10 cellular contexts compared by ENCODE assay signal in the genomic region with DNA sequence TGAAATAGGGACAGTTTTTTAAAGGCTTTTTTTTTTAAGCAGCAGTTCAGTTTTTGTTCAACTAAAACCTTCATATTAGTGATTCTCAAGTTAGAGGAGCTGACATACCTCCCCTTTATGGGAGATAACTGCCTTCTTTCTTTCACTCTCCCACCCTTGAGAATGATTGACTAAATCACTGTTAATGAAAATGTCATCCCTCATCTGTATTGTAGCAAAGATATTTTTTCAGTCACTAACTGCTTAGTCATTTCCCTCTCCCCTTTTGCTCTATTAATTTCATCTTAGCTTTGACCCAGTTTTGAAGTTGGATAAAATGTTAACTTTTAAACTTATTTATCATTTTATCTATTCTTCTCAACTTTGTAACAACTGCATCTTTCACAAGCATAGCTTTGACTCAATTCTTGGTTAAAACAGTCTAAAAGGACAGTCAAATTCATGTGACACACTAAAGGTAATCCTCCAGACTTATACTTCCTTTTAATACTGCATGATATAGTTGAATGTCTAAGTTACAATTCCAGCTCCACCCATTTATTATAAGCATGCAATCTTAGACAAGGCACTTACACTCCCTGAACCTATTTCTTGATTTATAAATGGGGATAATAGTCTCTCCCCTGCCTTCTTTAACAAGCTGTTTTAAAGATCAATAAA. TPM values are rescaled to one million over a fixed set of nuclear protein-coding genes. Genes with fewer than 3 reads are reported as not detected.
A peak's percentile ranks its signal among the peaks of the same experiment; 100 is the strongest.
DNase-seq lines count a peak whose midpoint lies in the region; ATAC-seq, FAIRE-seq and TF ChIP-seq lines count a peak whose summit lies in the region.
"Had no signal": no experiment of that assay in that cellular context is flagged by ENCODE, and none has a peak within 500 bp of the region (broad histone marks: within the 10 kb centered on the region; RNA-seq: fewer than 3 reads in every experiment).

No MANE protein-coding gene starts in this region.

- no peaks in the 10 kb centered on the region for H3K9me3 ChIP-seq in body of pancreas

- H3K4me1 Mint-ChIP-seq in osteocyte (ENCODE audit: unreplicated experiment), result peaks cover 53% of the 10 kb centered on the region

- H3K36me3 ChIP-seq in body of pancreas (replicated peaks in 1 of 2; ENCODE audit: insufficient read depth in 1 of 2, low read depth in 2 of 2), result no peaks in the 10 kb centered on the region

- no peaks in the 10 kb centered on the region for H3K27me3 Mint-ChIP-seq in osteocyte (ENCODE audit: unreplicated experiment)

- no peaks in the 10 kb centered on the region for H3K27me3 ChIP-seq in body of pancreas

- no peak for DNase-seq in GM18507 (ENCODE audit: extremely low spot score, insufficient read length, low read depth)
- DNase-seq in body of pancreas, result no peak
- DNase-seq in osteocyte (ENCODE audit: extremely low spot score, unreplicated experiment), result no peak
- no peak for DNase-seq in NCI-H2029 (lab: John Stamatoyannopoulos, UW)
- DNase-seq in DMS 273 (lab: John Stamatoyannopoulos, UW; ENCODE audit: unreplicated experiment), result no peak
- DNase-seq in germinal center (ENCODE audit: low spot score), result no peak
- DNase-seq: activated CD4-positive, alpha-beta T cell treated with anti-CD3 and anti-CD28 coated beads for 48 hours; NCI-H187 treated with DMSO at 0.1 percent for 48 hours had no signal

- H3K9me3 Mint-ChIP-seq in osteocyte (ENCODE audit: unreplicated experiment), result no peaks in the 10 kb centered on the region

- no peak for TF ChIP-seq POLR2A in body of pancreas (IDR thresholded peaks at IDR 0.05)

- H3K4me1 ChIP-seq in body of pancreas, result peaks cover 46% of the 10 kb centered on the region

- TF ChIP-seq CTCF in body of pancreas (IDR thresholded peaks at IDR 0.05) (no peak), osteocyte (IDR thresholded peaks at IDR 0.05) (no peak)

- ATAC-seq in HG03378 (IDR thresholded peaks at IDR 0.05; ENCODE audit: unreplicated experiment) (peak; percentile 46), body of pancreas (no peak), GM21515 (IDR thresholded peaks at IDR 0.05; ENCODE audit: unreplicated experiment) (no peak)

- FAIRE-seq in GM18507 (lab: Jason Lieb, UNC), result peak; percentile 72

- H3K27ac ChIP-seq in body of pancreas, result peak overlapping the region; percentile 3 to 50 (median 24)

- intact Hi-C loops in body of pancreas (cut with DNase I), result no loop called here

- H3K27ac Mint-ChIP-seq in osteocyte (ENCODE audit: unreplicated experiment), result peak overlapping the region; percentile 87

- H3K4me3 Mint-ChIP-seq in osteocyte (ENCODE audit: unreplicated experiment), result no peak overlapping the region

- no peak overlapping the region for H3K4me3 ChIP-seq in body of pancreas

- no peaks in the 10 kb centered on the region for H3K36me3 Mint-ChIP-seq in osteocyte (ENCODE audit: unreplicated experiment)

RNA-seq across cellular contexts. Expression of a gene that starts 17.1 kb away (rescaled TPM):
- total RNA-seq in body of pancreas (10 to 100 TPM; 56.0 to 66.9 TPM), osteocyte (129 and 130 TPM in 2 replicates)

RNA-seq across cellular contexts. Expression of a gene that starts 17.8 kb away (rescaled TPM):
- total RNA-seq in body of pancreas, result 10 to 100 TPM in 1 of 2 donors, 1 to 10 TPM in 1; 9.6 to 22.3 TPM
- 22.0 and 22.4 TPM in 2 replicates for total RNA-seq in osteocyte

RNA-seq across cellular contexts. Expression of a gene that starts 37.7 kb away (rescaled TPM):
- total RNA-seq in body of pancreas (10 to 100 TPM; 26.2 to 29.3 TPM), osteocyte (85.1 and 87.4 TPM in 2 replicates)
